In the genomic region with DNA sequence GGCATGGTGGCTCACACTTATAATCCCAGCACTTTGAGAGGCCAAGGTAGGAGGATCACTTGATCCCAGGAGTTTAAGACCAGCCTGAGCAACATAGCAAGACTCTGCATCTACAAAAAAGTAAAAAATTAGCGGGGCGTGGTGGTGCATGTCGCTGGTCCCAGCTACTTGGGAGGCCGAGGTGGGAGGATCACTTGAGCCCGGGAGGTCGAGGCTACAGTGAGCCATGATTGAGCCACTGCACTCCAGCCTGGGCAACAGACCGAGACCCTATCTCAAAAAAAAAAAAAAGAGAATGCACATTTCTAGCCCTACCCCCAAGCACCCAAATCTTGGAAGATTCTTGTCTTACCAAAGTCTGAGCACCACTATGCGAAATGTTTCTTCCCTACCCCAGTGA, we compare ENCODE assay signal across 8 cellular contexts. TPM values are rescaled to one million over a fixed set of nuclear protein-coding genes. Genes with fewer than 3 reads are reported as not detected.
DNase-seq lines count a peak whose midpoint lies in the region; ATAC-seq and TF ChIP-seq lines count a peak whose summit lies in the region.

No MANE protein-coding gene starts in this region.

- intact Hi-C loops in Caco-2 (cut with micrococcal nuclease; ENCODE audit: unreplicated experiment) = no loop called here
- intact Hi-C loops in Panc1 (cut with micrococcal nuclease; ENCODE audit: unreplicated experiment) = no loop called here
- intact Hi-C loops in psoas muscle (cut with DNase I) = no loop called here

- no peaks in the 10 kb centered on the region for H3K9me3 ChIP-seq in Caco-2
- no peaks in the 10 kb centered on the region for H3K9me3 ChIP-seq in Panc1 (ENCODE audit: control insufficient read depth, insufficient read depth, low read depth, low read length)
- H3K9me3 ChIP-seq in psoas muscle = no peaks in the 10 kb centered on the region

- TF ChIP-seq CTCF in Caco-2 (IDR thresholded peaks at IDR 0.05; ENCODE audit: insufficient read depth in 1 of 2, low read depth in 1 of 2, low read length in 1 of 2, severe bottlenecking in 1 of 2, unreplicated experiment in 1 of 2) (no peak), Panc1 (IDR thresholded peaks at IDR 0.05) (no peak), psoas muscle (IDR thresholded peaks at IDR 0.05) (no peak)

- H3K9me3 Mint-ChIP-seq in Caco-2 (ENCODE audit: unreplicated experiment) = no peaks in the 10 kb centered on the region

- H3K27me3 ChIP-seq in Caco-2 (replicated peaks; ENCODE audit: control insufficient read depth, insufficient read depth, low read length) (no peaks in the 10 kb centered on the region), Panc1 (ENCODE audit: control insufficient read depth, insufficient read depth, low read length) (no peaks in the 10 kb centered on the region), psoas muscle (ENCODE audit: insufficient read depth in 3 of 3, low read length in 2 of 3) (no peaks in the 10 kb centered on the region)

- POLR2A ChIA-PET in Caco-2 (lab: Charles Lee) (no interaction called here), Panc1 (lab: Charles Lee) (no interaction called here)

- peaks cover 8% of the 10 kb centered on the region; the same call in 1 of the 2 replicates for H3K4me1 ChIP-seq in Caco-2
- peaks cover 24% of the 10 kb centered on the region for H3K4me1 ChIP-seq in Panc1 (ENCODE audit: control insufficient read depth, insufficient read depth, low read length)
- no peaks in the 10 kb centered on the region for H3K4me1 ChIP-seq in psoas muscle

- no peaks in the 10 kb centered on the region for H3K36me3 Mint-ChIP-seq in Caco-2 (ENCODE audit: insufficient read depth, unreplicated experiment)

- in situ Hi-C loops in Panc1 (cut with HindIII; ENCODE audit: low pct_unique_long_range_greater_than_20kb, low sequenced_read_pairs) = no loop called here

- H3K4me3 Mint-ChIP-seq in Caco-2 (ENCODE audit: unreplicated experiment) = peak overlapping the region; percentile 83

- CTCF ChIA-PET in Caco-2 (lab: Charles Lee) (no interaction called here), Panc1 (lab: Charles Lee) (no interaction called here)

- no peaks in the 10 kb centered on the region for H3K36me3 ChIP-seq in Caco-2 (ENCODE audit: control insufficient read depth, insufficient read depth, low read length)
- no peaks in the 10 kb centered on the region for H3K36me3 ChIP-seq in Panc1 (ENCODE audit: control insufficient read depth, insufficient read depth, low read length)
- no peaks in the 10 kb centered on the region for H3K36me3 ChIP-seq in psoas muscle (ENCODE audit: insufficient read depth in 1 of 2, low read depth in 1 of 2)

- H3K4me1 Mint-ChIP-seq in Caco-2 (ENCODE audit: low read depth, unreplicated experiment) = no peaks in the 10 kb centered on the region

- H3K27ac ChIP-seq in Panc1 (ENCODE audit: low read length) (peak overlapping the region; percentile 87), epithelial cell of prostate (peak overlapping the region; percentile 72), psoas muscle (peak overlapping the region; percentile 74)

- WGBS in psoas muscle, 3 donors = 95 to 96% (median 95%) methylated on average over 8 of the region's 8 CpGs

- no peaks in the 10 kb centered on the region for H3K27me3 Mint-ChIP-seq in Caco-2 (ENCODE audit: insufficient read depth, unreplicated experiment)

- H3K4me3 ChIP-seq in Caco-2 (ENCODE audit: low read depth, low read length) (peak overlapping the region; percentile 58; the same call in 1 of the 2 replicates), Panc1 (ENCODE audit: low read depth in 2 of 2, low read length in 2 of 2) (peak overlapping the region in 1 of 2 experiments; percentile 78; a peak in 2 of 4 replicates), psoas muscle (peak overlapping the region; percentile 69)

- no peak overlapping the region for H3K27ac Mint-ChIP-seq in Caco-2 (ENCODE audit: unreplicated experiment)

- DNase-seq in Caco-2 = no peak
- DNase-seq in Panc1 (ENCODE audit: low read depth, low spot score) = no peak
- no peak for DNase-seq in epithelial cell of prostate (ENCODE audit: low read depth, low spot score)
- DNase-seq in psoas muscle = no peak
- DNase-seq in NCI-H226 = no peak
- no peak for DNase-seq in NCI-H2029 treated with DMSO at 0.1 percent for 48 hours (lab: John Stamatoyannopoulos, UW)
- DNase-seq in NCI-H187 treated with DMSO at 0.1 percent for 48 hours (lab: John Stamatoyannopoulos, UW) = no peak

- ATAC-seq in Panc1 (no peak), psoas muscle (no peak), HG03135 (IDR thresholded peaks at IDR 0.05; ENCODE audit: unreplicated experiment) (no peak)

- BruUV-seq in Caco-2 (replicated peaks; lab: Mats Ljungman, UMichigan) = no TSS peak
- no TSS peak for BruUV-seq in Panc1 (replicated peaks; lab: Mats Ljungman, UMichigan)

RNA-seq across cellular contexts. Expression of a gene that starts 15.6 kb away (rescaled TPM):
- 31.8 and 33.3 TPM in 2 replicates for total RNA-seq in Caco-2 (2022)
- 39.2 TPM for total RNA-seq in Panc1 (2021; ENCODE audit: unreplicated experiment)
- polyA plus RNA-seq in Panc1 (2012; ENCODE audit: insufficient read length) = 23.5 TPM
- total RNA-seq in psoas muscle = 10 to 100 TPM; 22.9 to 41.0 (median 35.1) TPM
- polyA plus RNA-seq in psoas muscle = 10 to 100 TPM; 26.4 to 32.0 (median 30.1) TPM
